Comparison of ENCODE assay signal across 8 cellular contexts in genomic region chr3:131026321-131027151, GRCh38. TPM values are rescaled to one million over a fixed set of nuclear protein-coding genes. Genes with fewer than 3 reads are reported as not detected.
DNase-seq lines count a peak whose midpoint lies in the region; ATAC-seq, FAIRE-seq and TF ChIP-seq lines count a peak whose summit lies in the region.

A gene with protein sequence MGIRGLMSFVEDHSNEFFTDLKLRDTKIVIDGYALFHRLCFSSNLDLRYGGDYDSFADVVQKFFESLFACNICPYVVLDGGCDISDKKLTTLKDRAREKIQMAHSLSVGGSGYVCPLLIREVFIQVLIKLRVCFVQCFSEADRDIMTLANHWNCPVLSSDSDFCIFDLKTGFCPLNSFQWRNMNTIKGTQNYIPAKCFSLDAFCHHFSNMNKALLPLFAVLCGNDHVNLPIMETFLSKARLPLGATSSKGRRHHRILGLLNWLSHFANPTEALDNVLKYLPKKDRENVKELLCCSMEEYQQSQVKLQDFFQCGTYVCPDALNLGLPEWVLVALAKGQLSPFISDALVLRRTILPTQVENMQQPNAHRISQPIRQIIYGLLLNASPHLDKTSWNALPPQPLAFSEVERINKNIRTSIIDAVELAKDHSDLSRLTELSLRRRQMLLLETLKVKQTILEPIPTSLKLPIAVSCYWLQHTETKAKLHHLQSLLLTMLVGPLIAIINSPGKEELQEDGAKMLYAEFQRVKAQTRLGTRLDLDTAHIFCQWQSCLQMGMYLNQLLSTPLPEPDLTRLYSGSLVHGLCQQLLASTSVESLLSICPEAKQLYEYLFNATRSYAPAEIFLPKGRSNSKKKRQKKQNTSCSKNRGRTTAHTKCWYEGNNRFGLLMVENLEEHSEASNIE (minus strand): TSS chr3:131026825. CDS start chr3:131025306, 1,519 bp downstream.
Gene NEK11 (plus strand): TSS chr3:131026877. CDS start chr3:131029709, 2,832 bp downstream.

- DNase-seq in AG09319 (ENCODE audit: extremely low read depth, low read depth) (peak; percentile 55), NCI-H345 (lab: John Stamatoyannopoulos, UW) (peak; percentile 79), cerebellar cortex (ENCODE audit: low spot score) (peak; percentile 82), kidney (peak; percentile 96)
- peak; percentile 83 for DNase-seq in activated CD4-positive, CD25-positive, alpha-beta regulatory T cell treated with anti-CD3 and anti-CD28 coated beads, Interleukin-2, amount 50 U/mL, for 16 hours (ENCODE audit: low read depth, low spot score)
- DNase-seq in stimulated activated CD4-positive, alpha-beta T cell treated with anti-CD3 and anti-CD28 coated beads, Interleukin-15, amount 100 ng/mL, for 24 hours, result peak; percentile 94

- intact Hi-C loops in kidney (cut with DNase I), result no loop called here

- no peak for FAIRE-seq in kidney (lab: Jason Lieb, UNC)

- TF ChIP-seq CTCF in AG09319 (IDR thresholded peaks at IDR 0.05; ENCODE audit: low read depth, low read length), result no peak
- no peak for TF ChIP-seq CTCF in kidney (IDR thresholded peaks at IDR 0.05; ENCODE audit: borderline replicate concordance, extremely low read depth, insufficient read depth)

- H3K36me3 ChIP-seq in kidney (ENCODE audit: control insufficient read depth in 1 of 2, insufficient read depth in 2 of 2, low read length in 2 of 2), result peaks cover 0 to 3% of the 10 kb centered on the region in 2 donors

- H3K9ac ChIP-seq in kidney (ENCODE audit: low read length in 2 of 2), result peak within 1 kb of the TSS; percentile 89 to 95

- no peaks in the 10 kb centered on the region for H3K9me3 ChIP-seq in kidney (ENCODE audit: control insufficient read depth in 1 of 2, low read length in 2 of 2)

- H3K4me1 ChIP-seq in kidney (ENCODE audit: control insufficient read depth in 1 of 2, insufficient read depth in 1 of 2, low read depth in 1 of 2, low read length in 2 of 2), result peaks cover 5 to 13% of the 10 kb centered on the region in 2 donors

- H3K4me3 ChIP-seq in kidney (ENCODE audit: low read length in 2 of 2), result peak within 1 kb of the TSS; percentile 89 to 96

- H3K27ac ChIP-seq in kidney (ENCODE audit: low read depth in 2 of 2, low read length in 2 of 2), result peak within 1 kb of the TSS; percentile 82 to 93

- ATAC-seq in GM19025 (IDR thresholded peaks at IDR 0.05; ENCODE audit: low read depth, unreplicated experiment), result peak; percentile 99
- ATAC-seq in HG03280 (IDR thresholded peaks at IDR 0.05; ENCODE audit: unreplicated experiment), result peak; percentile 99

RNA-seq across cellular contexts. Expression of the first gene that starts in this region (rescaled TPM):
- 8.9 TPM for total RNA-seq in kidney
- 3.9 TPM for polyA plus RNA-seq in kidney (ENCODE audit: insufficient read depth, low read depth, low replicate concordance)

RNA-seq across cellular contexts. Expression of gene NEK11, which starts in this region (rescaled TPM):
- total RNA-seq in kidney, result 13.2 TPM
- 7.9 TPM for polyA plus RNA-seq in kidney (ENCODE audit: insufficient read depth, low read depth, low replicate concordance)

Comparison
In these comparisons a context has a peak if more than half of its experiments do, and no peak if none do; other contexts are left out.
1. Peak in every context shown above with its lines: DNase-seq, ATAC-seq, H3K4me3 ChIP-seq and H3K27ac ChIP-seq.